Comparison of ENCODE assay signal across 24 cellular contexts in genomic region chr11:68710445-68710844, GRCh38. TPM values are rescaled to one million over a fixed set of nuclear protein-coding genes. Genes with fewer than 3 reads are reported as not detected.
"Had no signal": no experiment of that assay in that cellular context is flagged by ENCODE, and none has a peak within 500 bp of the region (broad histone marks: within the 10 kb centered on the region; RNA-seq: fewer than 3 reads in every experiment).

No MANE protein-coding gene starts in this region.

- H3K36me3 ChIP-seq: MG63, SJSA1 had no signal

- H3K4me1 ChIP-seq: SJSA1 had no signal

- H3K4me3 ChIP-seq: MG63, SJSA1, SK-N-MC had no signal

- H3K27me3 ChIP-seq: MG63 had no signal

- DNase-seq: IMR-90, Karpas-422, KG1, MG63, NCI-H1092, NCI-H1105 treated with DMSO at 0.1 percent for 48 hours, NCI-H1417 treated with DMSO at 0.1 percent for 48 hours, NCI-H146, NCI-H1694 treated with DMSO at 0.1 percent for 48 hours, NCI-H1930, NCI-H2081, NCI-H2107, NCI-H2227 treated with DMSO at 0.1 percent for 48 hours, NCI-H510A, NCI-H524 treated with DMSO at 0.1 percent for 48 hours, NCI-H69, NCI-H774, Right ventricle myocardium superior, RPMI8226, SIG-M5 had no signal

- H3K27ac ChIP-seq: SJSA1, SK-N-MC had no signal

RNA-seq across cellular contexts. Expression of gene GAL, which starts 26.1 kb away (rescaled TPM):
- total RNA-seq: HepG2, HT-29, IMR-90, Right ventricle myocardium superior, SJSA1 had no signal
- polyA plus RNA-seq: HepG2 had no signal
